1 cellular context compared by ENCODE assay signal in the genomic region with DNA sequence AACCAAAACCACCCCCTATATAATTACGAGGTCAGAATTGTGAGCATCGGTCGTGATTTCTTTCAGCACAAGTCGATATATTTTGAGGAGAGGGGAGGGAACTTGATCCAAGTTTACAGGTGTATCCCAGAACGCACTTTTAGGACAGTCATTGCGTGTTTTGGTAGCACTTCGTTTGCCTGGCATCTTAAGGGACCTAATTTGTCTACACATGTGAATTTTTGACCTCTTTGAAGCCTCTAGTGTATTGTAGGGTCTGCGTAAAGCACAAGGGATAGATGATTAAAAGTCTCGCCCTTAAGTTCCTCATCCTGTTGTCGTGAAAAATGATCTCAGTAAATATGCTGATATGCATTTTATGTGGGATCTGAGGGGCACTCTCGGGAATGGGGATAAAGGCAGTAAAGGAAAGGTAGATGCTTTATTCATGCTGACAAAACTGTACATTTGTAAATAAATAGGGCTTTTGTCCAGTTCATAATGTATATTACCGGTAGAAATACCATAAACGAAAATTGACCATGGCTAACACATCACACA.
TF ChIP-seq lines count a peak whose summit lies in the region.

No MANE protein-coding gene starts in this region.

TF ChIP-seq in H1, 55 proteins besides CTCF, POLR2A, EP300 and RAD21 (continued from another document):
- TF ChIP-seq RFX5 (IDR thresholded peaks at IDR 0.05; ENCODE audit: borderline replicate concordance, low read depth, low read length) = no peak
- no peak for TF ChIP-seq FOSL1 (IDR thresholded peaks at IDR 0.05; ENCODE audit: insufficient read depth, low read depth, low read length)
- no peak for TF ChIP-seq CTBP2 (IDR thresholded peaks at IDR 0.05; ENCODE audit: borderline replicate concordance, insufficient read depth, insufficient read length, low read length)
- TF ChIP-seq ZNF274 (IDR thresholded peaks at IDR 0.05; ENCODE audit: borderline replicate concordance, extremely low read depth, low read length) = no peak
